Comparison of ENCODE assay signal across 17 cellular contexts in genomic region chr13:112751617-112752016, GRCh38.
DNase-seq lines count a peak whose midpoint lies in the region; ATAC-seq and TF ChIP-seq lines count a peak whose summit lies in the region.
"Had no signal": no experiment of that assay in that cellular context is flagged by ENCODE, and none has a peak within 500 bp of the region (broad histone marks: within the 10 kb centered on the region; RNA-seq: fewer than 3 reads in every experiment).

No MANE protein-coding gene starts in this region.

- H3K4me1 Mint-ChIP-seq in Caco-2 (ENCODE audit: low read depth, unreplicated experiment) = no peaks in the 10 kb centered on the region
- H3K4me1 Mint-ChIP-seq in H9 = peaks cover 7 to 22% of the 10 kb centered on the region in 2 experiments
- peaks cover 34% of the 10 kb centered on the region for H3K4me1 Mint-ChIP-seq in nephron
- H3K4me1 Mint-ChIP-seq in T-helper 2 cell treated with Interferon-gamma antibody and Interleukin-4, amounts not matched to agents 5 μg/mL and 100 μg/mL, for 36 hours (ENCODE audit: low read depth) = peaks cover 8% of the 10 kb centered on the region

- no peaks in the 10 kb centered on the region for H3K27me3 Mint-ChIP-seq in Caco-2 (ENCODE audit: insufficient read depth, unreplicated experiment)
- no peaks in the 10 kb centered on the region for H3K27me3 Mint-ChIP-seq in H9 (ENCODE audit: low read depth)
- H3K27me3 Mint-ChIP-seq in nephron (ENCODE audit: low read depth) = no peaks in the 10 kb centered on the region
- no peaks in the 10 kb centered on the region for H3K27me3 Mint-ChIP-seq in T-helper 2 cell treated with Interferon-gamma antibody and Interleukin-4, amounts not matched to agents 5 μg/mL and 100 μg/mL, for 36 hours (ENCODE audit: low read depth)
- H3K27me3 Mint-ChIP-seq: CD8-positive, alpha-beta memory T cell had no signal

- H3K36me3 Mint-ChIP-seq in Caco-2 (ENCODE audit: insufficient read depth, unreplicated experiment) = peaks cover 44% of the 10 kb centered on the region
- peaks cover 0 to 2% (median 0%) of the 10 kb centered on the region in 3 experiments; a peak in 2 of 7 replicates for H3K36me3 Mint-ChIP-seq in H9 (ENCODE audit: insufficient read depth in 1 of 3, low read depth in 3 of 3)
- H3K36me3 Mint-ChIP-seq in nephron (ENCODE audit: low read depth) = no peaks in the 10 kb centered on the region
- peaks cover 2% of the 10 kb centered on the region for H3K36me3 Mint-ChIP-seq in T-helper 2 cell treated with Interferon-gamma antibody and Interleukin-4, amounts not matched to agents 5 μg/mL and 100 μg/mL, for 36 hours (ENCODE audit: low read depth)

- no peak overlapping the region for H4K91ac ChIP-seq in H9 (ENCODE audit: insufficient read length, low read depth, low read length)

- no peak overlapping the region for H3K18ac ChIP-seq in H9 (ENCODE audit: insufficient read length, low read depth, low read length)

- H3K27ac Mint-ChIP-seq in Caco-2 (ENCODE audit: unreplicated experiment) (peak overlapping the region; percentile 73), H9 (peak overlapping the region in 2 of 3 experiments; percentile 18 to 47; a peak in 1 of 7 replicates), nephron (peak overlapping the region in 2 of 3 experiments; percentile 32 to 39)
- no peak overlapping the region for H3K27ac Mint-ChIP-seq in T-helper 2 cell treated with Interferon-gamma antibody and Interleukin-4, amounts not matched to agents 5 μg/mL and 100 μg/mL, for 36 hours

- H2BK20ac ChIP-seq in H9 (ENCODE audit: low read depth, low read length, poor library complexity, severe bottlenecking) = no peak overlapping the region

- no peak overlapping the region for H4K5ac ChIP-seq in H9 (ENCODE audit: insufficient read length, low read depth, low read length)

- H2AFZ ChIP-seq in H9 (ENCODE audit: low read length) = no peak overlapping the region

- H2BK12ac ChIP-seq in H9 (ENCODE audit: insufficient read length, low read depth, low read length) = no peak overlapping the region

- H3T11ph ChIP-seq in H9 (ENCODE audit: low read length) = no peak overlapping the region

- H3K4ac ChIP-seq in H9 (ENCODE audit: low read depth, low read length) = no peak overlapping the region

- H3K27me3 ChIP-seq in Caco-2 (replicated peaks; ENCODE audit: control insufficient read depth, insufficient read depth, low read length) = no peaks in the 10 kb centered on the region
- no peaks in the 10 kb centered on the region for H3K27me3 ChIP-seq in H9 (ENCODE audit: insufficient read depth, low read length)
- H3K27me3 ChIP-seq in spleen (replicated peaks in 1 of 7) = no peaks in the 10 kb centered on the region
- H3K27me3 ChIP-seq: BLaER1 had no signal

- TF ChIP-seq CTCF in Caco-2 (IDR thresholded peaks at IDR 0.05; ENCODE audit: insufficient read depth in 1 of 2, low read depth in 1 of 2, low read length in 1 of 2, severe bottlenecking in 1 of 2, unreplicated experiment in 1 of 2) (no peak), H9 (conservative IDR thresholded peaks at IDR 0.05) (no peak), nephron (IDR thresholded peaks at IDR 0.05; ENCODE audit: unreplicated experiment in 3 of 3) (no peak), spleen (IDR thresholded peaks at IDR 0.05 in 8 of 11, conservative IDR thresholded peaks at IDR 0.05 in 3 of 11) (no peak)

- POLR2A ChIA-PET in Caco-2 (lab: Charles Lee) = no interaction called here

- no peak overlapping the region for H3K56ac ChIP-seq in H9 (ENCODE audit: insufficient read length, low read depth, low read length)

- no peaks in the 10 kb centered on the region for H3K9me3 Mint-ChIP-seq in Caco-2 (ENCODE audit: unreplicated experiment)
- H3K9me3 Mint-ChIP-seq in H9 = no peaks in the 10 kb centered on the region
- H3K9me3 Mint-ChIP-seq in nephron = no peaks in the 10 kb centered on the region
- H3K9me3 Mint-ChIP-seq in T-helper 2 cell treated with Interferon-gamma antibody and Interleukin-4, amounts not matched to agents 5 μg/mL and 100 μg/mL, for 36 hours = no peaks in the 10 kb centered on the region
- H3K9me3 Mint-ChIP-seq: CD8-positive, alpha-beta memory T cell had no signal

- no TSS peak for BruUV-seq in Caco-2 (replicated peaks; lab: Mats Ljungman, UMichigan)

- H3K27ac ChIP-seq in H9 (ENCODE audit: insufficient read length, low read depth, low read length) (no peak overlapping the region), spleen (no peak overlapping the region)
- H3K27ac ChIP-seq: A549, BLaER1 had no signal

- H2BK5ac ChIP-seq in H9 (ENCODE audit: insufficient read length, low read length) = no peak overlapping the region

- H3K9me3 ChIP-seq in Caco-2 = no peaks in the 10 kb centered on the region
- H3K9me3 ChIP-seq in H9 (ENCODE audit: control insufficient read depth, low read depth, low read length) = no peaks in the 10 kb centered on the region
- H3K9me3 ChIP-seq in spleen = peaks cover 0 to 6% (median 0%) of the 10 kb centered on the region in 8 donors
- H3K9me3 ChIP-seq: A549, BLaER1 had no signal

- H3K9ac ChIP-seq in H9 (ENCODE audit: extremely low read depth, insufficient read length, low read length) = no peak overlapping the region
- H3K9ac ChIP-seq: BLaER1 had no signal

- H4K8ac ChIP-seq in H9 (replicated peaks; ENCODE audit: insufficient read length, low read depth, low read length) = no peak overlapping the region

- TF ChIP-seq POLR2A in spleen (IDR thresholded peaks at IDR 0.05) = no peak

- H3K14ac ChIP-seq in H9 (ENCODE audit: insufficient read depth, low read length) = no peak overlapping the region

- H3K4me3 Mint-ChIP-seq in Caco-2 (ENCODE audit: unreplicated experiment) (no peak overlapping the region), H9 (no peak overlapping the region), nephron (no peak overlapping the region)
- H3K4me3 Mint-ChIP-seq in T-helper 2 cell treated with Interferon-gamma antibody and Interleukin-4, amounts not matched to agents 5 μg/mL and 100 μg/mL, for 36 hours = no peak overlapping the region
- H3K4me3 Mint-ChIP-seq: CD8-positive, alpha-beta memory T cell had no signal

- no peak overlapping the region for H2BK120ac ChIP-seq in H9 (ENCODE audit: low read depth, low read length, poor library complexity, severe bottlenecking)

- peaks cover 3% of the 10 kb centered on the region for H3K23me2 ChIP-seq in H9 (ENCODE audit: insufficient read length, low read depth, low read length, poor library complexity, severe bottlenecking)

- DNase-seq in Caco-2 (no peak), H9 (no peak), spleen (peak; percentile 12), Ammon's horn (ENCODE audit: low spot score) (no peak)
- DNase-seq in T-helper 2 cell treated with Interferon-gamma antibody and Interleukin-4, amounts not matched to agents 5 μg/mL and 100 μg/mL, for 36 hours (ENCODE audit: low spot score) = no peak
- DNase-seq: AML-193; CD8-positive, alpha-beta memory T cell; COR-L47; DMS153; DMS79; GDM1; HCEC 1CT; KG1 had no signal

- no peak overlapping the region for H2BK15ac ChIP-seq in H9 (ENCODE audit: low read depth, low read length)

- H3K4me3 ChIP-seq in Caco-2 (ENCODE audit: low read depth, low read length) = no peak overlapping the region
- no peak overlapping the region for H3K4me3 ChIP-seq in spleen
- H3K4me3 ChIP-seq: A549, BLaER1 had no signal

- no CpG with 5 or more reads among the region's 7 CpGs for WGBS in H9 (ENCODE audit: extremely low coverage, insufficient read length, low lambda C conversion rate)
- 93 to 96% (median 94%) methylated on average over 7 of the region's 7 CpGs for WGBS in spleen, 5 donors

- no peaks in the 10 kb centered on the region for H4K20me1 ChIP-seq in H9 (ENCODE audit: control insufficient read depth, insufficient read depth, insufficient read length)

- intact Hi-C loops in Caco-2 (cut with micrococcal nuclease; ENCODE audit: unreplicated experiment) = no loop called here
- intact Hi-C loops in spleen (cut with DNase I; ENCODE audit: low total_unique reads) = no loop called here

- CTCF ChIA-PET in Caco-2 (lab: Charles Lee) = no interaction called here

- H3K4me1 ChIP-seq in Caco-2 = peaks cover 5% of the 10 kb centered on the region
- H3K4me1 ChIP-seq in H9 (ENCODE audit: insufficient read depth, low read length) = no peaks in the 10 kb centered on the region
- peaks cover 0 to 36% (median 10%) of the 10 kb centered on the region in 6 donors for H3K4me1 ChIP-seq in spleen

- H3K79me1 ChIP-seq in H9 (ENCODE audit: insufficient read depth, low read depth, low read length, poor library complexity, severe bottlenecking) = peaks cover 3% of the 10 kb centered on the region

- H3K79me2 ChIP-seq in H9 (ENCODE audit: insufficient read depth, low read length) = peaks cover 2% of the 10 kb centered on the region

- no peak overlapping the region for H3K23ac ChIP-seq in H9 (ENCODE audit: insufficient read length, low read depth, low read length)

- ATAC-seq in GM18502 (IDR thresholded peaks at IDR 0.05; ENCODE audit: poor library complexity, unreplicated experiment) = no peak
- ATAC-seq: A549 had no signal

- no peak overlapping the region for H3K4me2 ChIP-seq in H9 (ENCODE audit: insufficient read depth, insufficient read length, low read length)
- H3K4me2 ChIP-seq: A549, BLaER1 had no signal

- H3K36me3 ChIP-seq in Caco-2 (ENCODE audit: control insufficient read depth, insufficient read depth, low read length) (peaks cover 1% of the 10 kb centered on the region; the same call in 1 of the 2 replicates), spleen (peaks cover 0 to 11% (median 0%) of the 10 kb centered on the region in 6 donors)

- no peak overlapping the region for H2AK5ac ChIP-seq in H9 (ENCODE audit: insufficient read length, low read length)
